18 cellular contexts compared by ENCODE assay signal in the genomic region with DNA sequence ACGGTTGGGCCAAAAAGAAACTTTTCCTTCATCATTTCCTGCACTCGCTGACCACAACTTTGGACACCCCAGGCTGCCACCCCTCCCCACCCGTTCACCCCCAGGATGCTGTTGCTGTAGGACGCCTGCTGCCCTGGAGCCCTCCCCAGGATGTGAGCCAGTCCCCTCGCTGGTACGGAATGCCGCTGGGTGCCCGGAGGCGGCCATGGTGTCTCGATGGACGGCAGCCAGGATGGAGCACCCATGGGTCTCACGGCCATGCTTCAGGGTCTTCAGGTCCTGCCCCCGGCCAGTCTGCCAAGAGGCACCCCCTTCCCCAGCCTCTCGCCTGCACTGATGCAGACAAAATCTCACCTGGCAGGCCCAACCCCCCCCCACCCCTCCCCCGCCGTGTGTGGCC.
"Had no signal": no experiment of that assay in that cellular context is flagged by ENCODE, and none has a peak within 500 bp of the region (broad histone marks: within the 10 kb centered on the region; RNA-seq: fewer than 3 reads in every experiment).

No MANE protein-coding gene starts in this region.

- H3K27me3 Mint-ChIP-seq: activated naive CD4-positive, alpha-beta T cell treated with anti-CD3 and anti-CD28 coated beads, Interleukin-2, amount 50 U/mL, for 24 hours had no signal

- H3K4me3 Mint-ChIP-seq: activated naive CD4-positive, alpha-beta T cell treated with anti-CD3 and anti-CD28 coated beads, Interleukin-2, amount 50 U/mL, for 24 hours; dendritic cell treated with granulocyte-macrophage colony-stimulating factor and Interleukin-4, amounts not matched to agents 40 ng/mL and 50 ng/mL, for 4 days; nephron had no signal

- H3K27ac Mint-ChIP-seq: activated naive CD4-positive, alpha-beta T cell treated with anti-CD3 and anti-CD28 coated beads, Interleukin-2, amount 50 U/mL, for 24 hours; nephron had no signal

- H3K36me3 Mint-ChIP-seq: activated naive CD4-positive, alpha-beta T cell treated with anti-CD3 and anti-CD28 coated beads, Interleukin-2, amount 50 U/mL, for 24 hours had no signal

- H3K4me3 ChIP-seq: cardiac muscle cell, esophagus squamous epithelium, heart right ventricle, left lung, upper lobe of right lung had no signal

- DNase-seq: activated CD4-positive, alpha-beta T cell treated with anti-CD3 and anti-CD28 coated beads, Interleukin-2, amount 50 U/mL, for 4 hours; activated gamma-delta T cell; effector memory CD4-positive, alpha-beta T cell; esophagus squamous epithelium; heart right ventricle; left lung; midbrain; nucleus accumbens; stimulated activated CD4-positive, alpha-beta T cell treated with anti-CD3 and anti-CD28 coated beads, Interleukin-12 subunit alpha, Interleukin-12 subunit beta, amount 100 ng/mL, for 4 hours; stimulated activated CD4-positive, alpha-beta T cell treated with anti-CD3 and anti-CD28 coated beads, Interleukin-1b, Interleukin-23, amount 100 ng/mL, for 48 hours; stimulated activated CD8-positive, alpha-beta memory T cell treated with anti-CD3 and anti-CD28 coated beads, Interleukin-4, amount 100 ng/mL, for 48 hours; stimulated activated naive CD4-positive, alpha-beta T cell; upper lobe of right lung; WERI-Rb-1 had no signal

- H3K27ac ChIP-seq: cardiac muscle cell, esophagus squamous epithelium, heart right ventricle, left lung, upper lobe of right lung, WERI-Rb-1 had no signal

- ATAC-seq: heart right ventricle, left lung, upper lobe of right lung had no signal

- H3K27me3 ChIP-seq: cardiac muscle cell, esophagus squamous epithelium, heart right ventricle, upper lobe of right lung had no signal

- H3K9me3 Mint-ChIP-seq: activated naive CD4-positive, alpha-beta T cell treated with anti-CD3 and anti-CD28 coated beads, Interleukin-2, amount 50 U/mL, for 24 hours; dendritic cell treated with granulocyte-macrophage colony-stimulating factor and Interleukin-4, amounts not matched to agents 40 ng/mL and 50 ng/mL, for 4 days; nephron had no signal

- H3K9me3 ChIP-seq: esophagus squamous epithelium, left lung, upper lobe of right lung had no signal
